In the genomic region with DNA sequence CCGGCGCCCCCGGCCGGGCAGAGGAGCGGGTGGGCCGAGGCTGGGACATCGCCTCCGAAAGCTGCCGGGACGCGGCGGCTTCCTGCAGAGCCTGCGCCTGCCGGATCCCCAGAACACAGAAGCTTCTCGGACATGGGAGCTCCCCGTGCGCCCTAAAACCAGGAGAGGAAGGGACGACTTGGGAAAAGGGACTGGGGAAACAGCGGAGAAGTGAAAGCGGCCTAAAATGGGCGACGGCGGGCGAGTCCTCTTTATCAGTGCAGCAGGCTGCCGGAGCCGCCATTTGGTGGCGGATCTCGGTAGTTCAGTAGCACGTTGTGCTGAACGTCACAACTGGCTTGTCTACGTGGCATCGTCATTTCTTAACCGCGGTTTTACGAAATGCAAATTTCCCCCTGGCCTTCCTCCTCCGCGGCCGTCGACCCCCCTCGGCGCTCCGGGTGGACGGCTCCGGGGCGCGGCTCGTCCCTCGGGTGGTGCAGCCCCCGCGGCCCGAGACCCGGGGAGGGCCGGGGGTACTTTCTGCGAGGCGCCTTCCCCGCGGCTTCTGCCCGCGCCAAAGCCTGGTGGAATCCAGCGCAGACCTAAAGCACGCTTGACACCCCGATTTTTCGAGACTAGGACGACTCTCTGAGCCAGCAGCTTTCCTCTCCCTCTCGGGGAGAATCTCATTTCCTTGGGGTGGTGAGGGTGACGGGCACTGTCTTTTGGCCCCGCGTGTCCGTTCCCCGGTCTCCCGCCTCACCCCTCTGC, we compare ENCODE assay signal across 8 cellular contexts. TPM values are rescaled to one million over a fixed set of nuclear protein-coding genes. Genes with fewer than 3 reads are reported as not detected.
DNase-seq lines count a peak whose midpoint lies in the region; ATAC-seq and TF ChIP-seq lines count a peak whose summit lies in the region.

No MANE protein-coding gene starts in this region.

- H3K9ac ChIP-seq in neural cell (ENCODE audit: low read length) = peak overlapping the region; percentile 64

- H3K27ac ChIP-seq in neural cell (ENCODE audit: low read length) (no peak overlapping the region), urinary bladder (ENCODE audit: low read depth) (no peak overlapping the region)

- no peak overlapping the region for H2AFZ ChIP-seq in neural cell (ENCODE audit: low read depth, low read length)

- H3K36me3 ChIP-seq in neural cell (ENCODE audit: insufficient read depth, low read length) (peaks cover 4% of the 10 kb centered on the region), urinary bladder (ENCODE audit: insufficient read depth) (no peaks in the 10 kb centered on the region)

- peaks cover 93% of the 10 kb centered on the region for H3K27me3 ChIP-seq in neural cell (ENCODE audit: insufficient read depth, low read depth, low read length)

- TF ChIP-seq RAD21 in neural cell (conservative IDR thresholded peaks at IDR 0.05) = no peak

- H3F3A ChIP-seq in neural cell (ENCODE audit: insufficient read depth, low read length, poor library complexity, severe bottlenecking) = peaks cover 6% of the 10 kb centered on the region

- H3K4me3 ChIP-seq in fibroblast of pulmonary artery (replicated peaks; ENCODE audit: low read depth, low read length) (peak overlapping the region; percentile 50), neural cell (ENCODE audit: low read length) (peak overlapping the region; percentile 66), urinary bladder (ENCODE audit: low read depth, low read length) (peak overlapping the region; percentile 24)

- ATAC-seq in GM18867 (IDR thresholded peaks at IDR 0.05; ENCODE audit: unreplicated experiment) (peak; percentile 41), HG03378 (IDR thresholded peaks at IDR 0.05; ENCODE audit: unreplicated experiment) (peak; percentile 56)

- 2% methylated on average over 71 of the region's 71 CpGs for WGBS in urinary bladder

- no peaks in the 10 kb centered on the region for H4K20me1 ChIP-seq in neural cell (ENCODE audit: insufficient read depth)

- no peaks in the 10 kb centered on the region for H3K9me2 ChIP-seq in neural cell (ENCODE audit: insufficient read depth, low read length)

- peaks cover 3% of the 10 kb centered on the region for H3K79me2 ChIP-seq in neural cell (replicated peaks; ENCODE audit: insufficient read depth, low read length)

- no peak for TF ChIP-seq CTCF in fibroblast of pulmonary artery (IDR thresholded peaks at IDR 0.05; ENCODE audit: low read length, missing control alignments)
- TF ChIP-seq CTCF in neural cell (IDR thresholded peaks at IDR 0.05; ENCODE audit: poor library complexity, severe bottlenecking) = peak; percentile 37

- no peaks in the 10 kb centered on the region for H3K4me1 ChIP-seq in urinary bladder (ENCODE audit: insufficient read depth)

- DNase-seq in activated T-cell treated with anti-CD3 and anti-CD28 coated beads, Interleukin-2, amount 50 U/mL, for 48 hours = peak; percentile 71 to 76
- peak; percentile 70 for DNase-seq in fibroblast of pulmonary artery (ENCODE audit: low read depth)
- DNase-seq in cerebellum (ENCODE audit: low spot score) = no peak
- no peak for DNase-seq in NCI-H1092 treated with DMSO at 0.1 percent for 48 hours (lab: John Stamatoyannopoulos, UW)

- peaks cover 13% of the 10 kb centered on the region for H3K9me3 ChIP-seq in neural cell (ENCODE audit: low read length)

- TF ChIP-seq EP300 in neural cell (conservative IDR thresholded peaks at IDR 0.05; ENCODE audit: poor library complexity, severe bottlenecking) = no peak

- H3K4me2 ChIP-seq in neural cell (ENCODE audit: low read length) = no peak overlapping the region

TF ChIP-seq in neural cell, 6 proteins besides CTCF, POLR2A, EP300 and RAD21:
- TF ChIP-seq EZH2 (IDR thresholded peaks at IDR 0.05; ENCODE audit: borderline replicate concordance, insufficient read depth, low read length, poor library complexity, severe bottlenecking) (no peak), MXI1 (conservative IDR thresholded peaks at IDR 0.05; ENCODE audit: poor library complexity, severe bottlenecking) (no peak), SMC3 (conservative IDR thresholded peaks at IDR 0.05; ENCODE audit: poor library complexity) (no peak), TAF1 (IDR thresholded peaks at IDR 0.05; ENCODE audit: low read depth) (no peak)
- TF ChIP-seq, protein P1, sequence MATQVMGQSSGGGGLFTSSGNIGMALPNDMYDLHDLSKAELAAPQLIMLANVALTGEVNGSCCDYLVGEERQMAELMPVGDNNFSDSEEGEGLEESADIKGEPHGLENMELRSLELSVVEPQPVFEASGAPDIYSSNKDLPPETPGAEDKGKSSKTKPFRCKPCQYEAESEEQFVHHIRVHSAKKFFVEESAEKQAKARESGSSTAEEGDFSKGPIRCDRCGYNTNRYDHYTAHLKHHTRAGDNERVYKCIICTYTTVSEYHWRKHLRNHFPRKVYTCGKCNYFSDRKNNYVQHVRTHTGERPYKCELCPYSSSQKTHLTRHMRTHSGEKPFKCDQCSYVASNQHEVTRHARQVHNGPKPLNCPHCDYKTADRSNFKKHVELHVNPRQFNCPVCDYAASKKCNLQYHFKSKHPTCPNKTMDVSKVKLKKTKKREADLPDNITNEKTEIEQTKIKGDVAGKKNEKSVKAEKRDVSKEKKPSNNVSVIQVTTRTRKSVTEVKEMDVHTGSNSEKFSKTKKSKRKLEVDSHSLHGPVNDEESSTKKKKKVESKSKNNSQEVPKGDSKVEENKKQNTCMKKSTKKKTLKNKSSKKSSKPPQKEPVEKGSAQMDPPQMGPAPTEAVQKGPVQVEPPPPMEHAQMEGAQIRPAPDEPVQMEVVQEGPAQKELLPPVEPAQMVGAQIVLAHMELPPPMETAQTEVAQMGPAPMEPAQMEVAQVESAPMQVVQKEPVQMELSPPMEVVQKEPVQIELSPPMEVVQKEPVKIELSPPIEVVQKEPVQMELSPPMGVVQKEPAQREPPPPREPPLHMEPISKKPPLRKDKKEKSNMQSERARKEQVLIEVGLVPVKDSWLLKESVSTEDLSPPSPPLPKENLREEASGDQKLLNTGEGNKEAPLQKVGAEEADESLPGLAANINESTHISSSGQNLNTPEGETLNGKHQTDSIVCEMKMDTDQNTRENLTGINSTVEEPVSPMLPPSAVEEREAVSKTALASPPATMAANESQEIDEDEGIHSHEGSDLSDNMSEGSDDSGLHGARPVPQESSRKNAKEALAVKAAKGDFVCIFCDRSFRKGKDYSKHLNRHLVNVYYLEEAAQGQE (IDR thresholded peaks at IDR 0.05; ENCODE audit: borderline replicate concordance) = no peak

RNA-seq across cellular contexts. Expression of a gene that starts 9.9 kb away (rescaled TPM):
- 0.36 TPM in 1 of 2 replicates, not detected in the other for polyA plus RNA-seq in neural cell
- polyA minus RNA-seq in neural cell = 0.35 TPM in 1 of 2 replicates, not detected in the other
- total RNA-seq in urinary bladder = 0.37 TPM
- 0.03 TPM for polyA plus RNA-seq in urinary bladder
- total RNA-seq in cerebellum = 1.5 TPM

RNA-seq across cellular contexts. Expression of a gene that starts 14.5 kb away (rescaled TPM):
- 67.3 and 86.8 TPM in 2 replicates for polyA plus RNA-seq in neural cell
- 60.9 and 68.6 TPM in 2 replicates for polyA minus RNA-seq in neural cell
- 60.1 TPM for total RNA-seq in urinary bladder
- 46.6 TPM for polyA plus RNA-seq in urinary bladder
- total RNA-seq in cerebellum = 88.3 TPM

RNA-seq across cellular contexts. Expression of a gene that starts 19.2 kb away (rescaled TPM):
- polyA plus RNA-seq in neural cell (234 and 272 TPM in 2 replicates), urinary bladder (40.9 TPM)
- 49.2 and 53.7 TPM in 2 replicates for polyA minus RNA-seq in neural cell
- total RNA-seq in urinary bladder (46.8 TPM), cerebellum (35.8 TPM)

Comparison
In these comparisons a context has a peak if more than half of its experiments do, and no peak if none do; other contexts are left out.
1. DNase-seq: peak in activated T-cell treated with anti-CD3 and anti-CD28 coated beads, Interleukin-2, amount 50 U/mL, for 48 hours (2 of 2) and fibroblast of pulmonary artery (single experiment); none in cerebellum (single experiment) and NCI-H1092 treated with DMSO at 0.1 percent for 48 hours (single experiment).
2. Peak in every context shown above with its lines, with median percentiles within 50 percentile points of each other: H3K4me3 ChIP-seq.